ENCODE assay signal across 16 cellular contexts in the genomic region with DNA sequence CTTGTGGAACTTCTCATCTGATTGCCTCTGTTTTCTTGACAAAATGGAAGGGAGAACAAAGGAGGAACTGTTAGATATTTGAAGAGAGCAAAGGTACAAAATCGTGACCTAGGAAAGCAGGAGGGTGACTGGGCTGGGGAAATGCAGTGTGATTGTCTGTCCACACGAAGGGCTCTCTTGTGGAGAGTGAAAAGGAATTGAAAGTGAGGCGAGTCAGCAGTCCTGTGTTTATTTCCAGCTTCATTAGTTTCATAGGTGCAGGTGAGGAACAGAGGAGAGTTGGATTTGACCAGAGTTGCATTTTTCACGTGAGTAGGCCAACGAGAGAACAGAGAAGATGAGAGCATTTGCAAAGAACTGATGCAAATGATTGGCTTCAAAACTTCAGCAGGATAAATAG.
DNase-seq lines count a peak whose midpoint lies in the region; ATAC-seq, FAIRE-seq and TF ChIP-seq lines count a peak whose summit lies in the region.
"Had no signal": no experiment of that assay in that cellular context is flagged by ENCODE, and none has a peak within 500 bp of the region (broad histone marks: within the 10 kb centered on the region; RNA-seq: fewer than 3 reads in every experiment).

No MANE protein-coding gene starts in this region.

- no peak overlapping the region for H3K27ac Mint-ChIP-seq in T-helper 2 cell treated with Interferon-gamma antibody and Interleukin-4, amounts not matched to agents 5 μg/mL and 100 μg/mL, for 36 hours
- H3K27ac Mint-ChIP-seq: CD14-positive monocyte; CD8-positive, alpha-beta memory T cell had no signal

- no peaks in the 10 kb centered on the region for H3K79me2 ChIP-seq in Loucy (ENCODE audit: insufficient read depth, low read length)

- H3K4me1 Mint-ChIP-seq in T-helper 2 cell treated with Interferon-gamma antibody and Interleukin-4, amounts not matched to agents 5 μg/mL and 100 μg/mL, for 36 hours (ENCODE audit: low read depth), result peaks cover 23% of the 10 kb centered on the region
- H3K4me1 Mint-ChIP-seq: CD14-positive monocyte had no signal

- H3K27me3 ChIP-seq in Loucy (ENCODE audit: insufficient read depth, low read length, poor library complexity, severe bottlenecking), result no peaks in the 10 kb centered on the region

- H3K4me1 ChIP-seq in Loucy (ENCODE audit: insufficient read depth, low read length, poor library complexity, severe bottlenecking), result peaks cover 4% of the 10 kb centered on the region

- H3K36me3 ChIP-seq in Loucy (ENCODE audit: insufficient read depth, low read length), result no peaks in the 10 kb centered on the region

- peak; percentile 49 for ATAC-seq in GM21529 (IDR thresholded peaks at IDR 0.05; ENCODE audit: unreplicated experiment)
- no peak for ATAC-seq in GM18520 (IDR thresholded peaks at IDR 0.05; ENCODE audit: unreplicated experiment)

- 0 out of 2 replicates have a peak overlapping the region, but pooled peaks have one; percentile 42 for H2AFZ ChIP-seq in Loucy (ENCODE audit: low read length)
- H2AFZ ChIP-seq: GM23248 had no signal

- H3K4me3 Mint-ChIP-seq in T-helper 2 cell treated with Interferon-gamma antibody and Interleukin-4, amounts not matched to agents 5 μg/mL and 100 μg/mL, for 36 hours, result no peak overlapping the region
- H3K4me3 Mint-ChIP-seq: CD14-positive monocyte; CD8-positive, alpha-beta memory T cell had no signal

- no peak overlapping the region for H3K4me2 ChIP-seq in Loucy (ENCODE audit: low read depth, low read length, poor library complexity, severe bottlenecking)

- no peaks in the 10 kb centered on the region for H3K36me3 Mint-ChIP-seq in T-helper 2 cell treated with Interferon-gamma antibody and Interleukin-4, amounts not matched to agents 5 μg/mL and 100 μg/mL, for 36 hours (ENCODE audit: low read depth)
- H3K36me3 Mint-ChIP-seq: CD14-positive monocyte; CD8-positive, alpha-beta memory T cell had no signal

- no peak for TF ChIP-seq CTCF in Loucy (conservative IDR thresholded peaks at IDR 0.05; ENCODE audit: low read length)

- H3K27me3 Mint-ChIP-seq in T-helper 2 cell treated with Interferon-gamma antibody and Interleukin-4, amounts not matched to agents 5 μg/mL and 100 μg/mL, for 36 hours (ENCODE audit: low read depth), result no peaks in the 10 kb centered on the region

- FAIRE-seq in GM12891 (lab: Jason Lieb, UNC) (no peak), islet of Langerhans (lab: Jason Lieb, UNC) (peak; percentile 82)
- FAIRE-seq: GM19239, H54 had no signal

- H4K20me1 ChIP-seq in Loucy (ENCODE audit: insufficient read depth, low read length, poor library complexity, severe bottlenecking), result no peaks in the 10 kb centered on the region

- H3F3A ChIP-seq in Loucy (ENCODE audit: low read depth), result no peaks in the 10 kb centered on the region

- H3K9me3 ChIP-seq in Loucy (ENCODE audit: insufficient read depth, low read depth, low read length), result no peaks in the 10 kb centered on the region
- H3K9me3 ChIP-seq: Caco-2 had no signal

- H3K9me3 Mint-ChIP-seq in T-helper 2 cell treated with Interferon-gamma antibody and Interleukin-4, amounts not matched to agents 5 μg/mL and 100 μg/mL, for 36 hours, result no peaks in the 10 kb centered on the region
- H3K9me3 Mint-ChIP-seq: CD14-positive monocyte; CD8-positive, alpha-beta memory T cell had no signal

- no peak overlapping the region for H3K9ac ChIP-seq in Loucy (ENCODE audit: low read depth, low read length, poor library complexity, severe bottlenecking)
- H3K9ac ChIP-seq: GM23248 had no signal

- no peak for TF ChIP-seq POLR2A in GM12891 (IDR thresholded peaks at IDR 0.05; ENCODE audit: low read depth, low read length)

- DNase-seq in GM12891 (ENCODE audit: insufficient read length, low spot score), result no peak
- no peak for DNase-seq in NCI-H2196 treated with DMSO at 0.1 percent for 48 hours (lab: John Stamatoyannopoulos, UW; ENCODE audit: unreplicated experiment)
- no peak for DNase-seq in T-helper 2 cell treated with Interferon-gamma antibody and Interleukin-4, amounts not matched to agents 5 μg/mL and 100 μg/mL, for 36 hours (ENCODE audit: low spot score)
- DNase-seq in NOMO-1 treated with DMSO at 0.1 percent for 48 hours (lab: John Stamatoyannopoulos, UW; ENCODE audit: unreplicated experiment), result no peak
- DNase-seq: Caco-2; CD8-positive, alpha-beta memory T cell; DND-41; GDM1; GM23248 had no signal

- no peak overlapping the region for H3K4me3 ChIP-seq in Loucy (ENCODE audit: low read length, poor library complexity, severe bottlenecking)
- H3K4me3 ChIP-seq: GM23248 had no signal

- no peaks in the 10 kb centered on the region for H3K9me2 ChIP-seq in Loucy (replicated peaks; ENCODE audit: low read depth, low read length)

TF ChIP-seq in GM12891, 5 proteins besides CTCF, POLR2A, EP300 and RAD21:
- TF ChIP-seq SPI1 (IDR thresholded peaks at IDR 0.05; ENCODE audit: low read depth, low read length), result peak; percentile 48
- no peak for TF ChIP-seq POLR2AphosphoS5 (IDR thresholded peaks at IDR 0.05; ENCODE audit: low read depth, low read length)
TF ChIP-seq in GM12891: peak in this region for 1.
